Comparison of ENCODE assay signal across 15 cellular contexts in the genomic region with DNA sequence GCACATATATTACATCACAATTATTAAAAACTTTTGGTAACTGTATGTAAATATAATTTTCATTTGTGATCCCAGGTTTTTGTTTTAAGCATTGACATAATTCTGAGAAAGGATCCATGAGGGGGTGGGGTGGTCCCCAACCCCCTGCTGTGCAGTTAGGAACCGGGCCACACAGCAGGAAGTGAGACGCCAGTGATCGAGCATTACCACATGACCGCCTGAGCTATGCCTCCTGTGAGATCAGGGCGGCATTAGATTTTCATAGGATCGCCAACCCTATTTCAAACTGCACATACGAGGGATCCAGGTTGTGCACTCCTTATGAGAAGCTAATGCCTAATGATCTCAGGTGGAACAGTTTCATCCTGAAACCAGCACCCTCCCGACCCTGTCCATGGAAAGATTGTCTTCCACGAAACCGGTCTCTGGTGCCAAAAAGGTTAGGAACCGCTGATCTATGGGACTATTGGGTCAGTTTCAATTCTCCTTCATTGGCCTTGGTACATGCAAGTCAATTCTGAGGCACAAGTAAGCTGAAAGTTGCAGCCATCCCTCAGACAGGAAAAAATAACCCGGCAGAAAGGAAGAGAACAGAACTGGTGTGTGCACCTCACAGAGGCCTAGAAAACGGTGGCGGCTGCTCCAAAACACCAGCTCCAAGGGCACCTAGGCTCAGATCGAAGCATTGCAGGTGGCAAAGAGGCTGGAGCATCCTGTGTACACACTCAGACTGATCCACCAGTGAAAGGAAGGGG. TPM values are rescaled to one million over a fixed set of nuclear protein-coding genes. Genes with fewer than 3 reads are reported as not detected.
DNase-seq lines count a peak whose midpoint lies in the region; ATAC-seq, FAIRE-seq and TF ChIP-seq lines count a peak whose summit lies in the region.
"Had no signal": no experiment of that assay in that cellular context is flagged by ENCODE, and none has a peak within 500 bp of the region (broad histone marks: within the 10 kb centered on the region; RNA-seq: fewer than 3 reads in every experiment).

No MANE protein-coding gene starts in this region.

- H3K4me3 Mint-ChIP-seq in CD8-positive, alpha-beta T cell = peak overlapping the region; percentile 74
- H3K4me3 Mint-ChIP-seq in activated CD8-positive, alpha-beta T cell treated with anti-CD3 and anti-CD28 coated beads for 36 hours = peak overlapping the region; percentile 81
- H3K4me3 Mint-ChIP-seq in Caco-2 (ENCODE audit: unreplicated experiment) = no peak overlapping the region
- H3K4me3 Mint-ChIP-seq: nephron progenitor cell had no signal

- no peaks in the 10 kb centered on the region for H4K20me1 ChIP-seq in BLaER1 treated with 17β-estradiol and CSF1 and Interleukin-3, amounts not matched to agents 10 nM and 100 nM

- peaks cover 0 to 34% (median 20%) of the 10 kb centered on the region in 11 experiments; a peak in 12 of 22 replicates for H3K9me3 ChIP-seq in BLaER1 treated with 17β-estradiol and CSF1 and Interleukin-3, amounts not matched to agents 10 nM and 100 nM (replicated peaks in 1 of 11)
- H3K9me3 ChIP-seq in CD8-positive, alpha-beta T cell (ENCODE audit: low read length) = no peaks in the 10 kb centered on the region
- H3K9me3 ChIP-seq in mucosa of rectum (ENCODE audit: control insufficient read depth in 2 of 2, low read length in 2 of 2) (no peaks in the 10 kb centered on the region), Caco-2 (no peaks in the 10 kb centered on the region)
- H3K9me3 ChIP-seq: right atrium auricular region had no signal

- intact Hi-C loops in CD8-positive, alpha-beta T cell (cut with DNase I, micrococcal nuclease) = no loop called here
- intact Hi-C loops in activated CD8-positive, alpha-beta T cell treated with anti-CD3 and anti-CD28 coated beads for 36 hours (cut with micrococcal nuclease) = no loop called here
- intact Hi-C loops in Caco-2 (cut with micrococcal nuclease; ENCODE audit: unreplicated experiment) = no loop called here

- no peak overlapping the region for H3K4me3 ChIP-seq in BLaER1 treated with 17β-estradiol and CSF1 and Interleukin-3, amounts not matched to agents 10 nM and 100 nM
- H3K4me3 ChIP-seq in CD8-positive, alpha-beta T cell (ENCODE audit: low read depth, low read length) = peak overlapping the region; percentile 38
- no peak overlapping the region for H3K4me3 ChIP-seq in mucosa of rectum (ENCODE audit: low read length in 2 of 2)
- H3K4me3 ChIP-seq in Caco-2 (ENCODE audit: low read depth, low read length) = no peak overlapping the region
- H3K4me3 ChIP-seq: right atrium auricular region had no signal

- H3K9ac ChIP-seq in BLaER1 treated with 17β-estradiol and CSF1 and Interleukin-3, amounts not matched to agents 10 nM and 100 nM = no peak overlapping the region
- H3K9ac ChIP-seq in mucosa of rectum (ENCODE audit: low read depth in 1 of 2, low read length in 2 of 2) = no peak overlapping the region

- peaks cover 52% of the 10 kb centered on the region for H3K4me1 Mint-ChIP-seq in CD8-positive, alpha-beta T cell (ENCODE audit: low read depth)
- H3K4me1 Mint-ChIP-seq in activated CD8-positive, alpha-beta T cell treated with anti-CD3 and anti-CD28 coated beads for 36 hours (ENCODE audit: low read depth) = peaks cover 38% of the 10 kb centered on the region
- no peaks in the 10 kb centered on the region for H3K4me1 Mint-ChIP-seq in Caco-2 (ENCODE audit: low read depth, unreplicated experiment)

- H3K27ac ChIP-seq in BLaER1 treated with 17β-estradiol and CSF1 and Interleukin-3, amounts not matched to agents 10 nM and 100 nM = peak overlapping the region in 2 of 11 experiments; percentile 13 to 23; a peak in 2 of 22 replicates
- peak overlapping the region; percentile 59 for H3K27ac ChIP-seq in CD8-positive, alpha-beta T cell (ENCODE audit: low read depth, low read length)
- H3K27ac ChIP-seq in mucosa of rectum (ENCODE audit: low read depth in 2 of 2, low read length in 2 of 2) = peak overlapping the region; percentile 14 to 52
- H3K27ac ChIP-seq: C4-2B, right atrium auricular region had no signal

- no peak for TF ChIP-seq CTCF in CD8-positive, alpha-beta T cell (IDR thresholded peaks at IDR 0.05)
- TF ChIP-seq CTCF in activated CD8-positive, alpha-beta T cell treated with anti-CD3 and anti-CD28 coated beads for 36 hours (IDR thresholded peaks at IDR 0.05) = no peak
- TF ChIP-seq CTCF in D721Med (IDR thresholded peaks at IDR 0.05; ENCODE audit: insufficient read depth, missing control alignments) (no peak), Caco-2 (IDR thresholded peaks at IDR 0.05; ENCODE audit: insufficient read depth in 1 of 2, low read depth in 1 of 2, low read length in 1 of 2, severe bottlenecking in 1 of 2, unreplicated experiment in 1 of 2) (no peak)

- DNase-seq in CD8-positive, alpha-beta T cell = peak in 1 of 7 experiments; percentile 49
- peak; percentile 61 for DNase-seq in activated CD8-positive, alpha-beta T cell treated with anti-CD3 and anti-CD28 coated beads for 36 hours
- no peak for DNase-seq in D721Med (ENCODE audit: insufficient read length, low spot score)
- no peak for DNase-seq in Caco-2
- DNase-seq in 8988T = no peak
- DNase-seq: aorta, GDM1, NCI-H1092, nephron progenitor cell had no signal

- FAIRE-seq in D721Med (lab: Jason Lieb, UNC) = no peak
- FAIRE-seq: HTR-8/SVneo had no signal

- no peaks in the 10 kb centered on the region for H3K27me3 Mint-ChIP-seq in CD8-positive, alpha-beta T cell (ENCODE audit: low read depth)
- H3K27me3 Mint-ChIP-seq in activated CD8-positive, alpha-beta T cell treated with anti-CD3 and anti-CD28 coated beads for 36 hours = no peaks in the 10 kb centered on the region
- no peaks in the 10 kb centered on the region for H3K27me3 Mint-ChIP-seq in Caco-2 (ENCODE audit: insufficient read depth, unreplicated experiment)

- H3K9me3 Mint-ChIP-seq in CD8-positive, alpha-beta T cell = no peaks in the 10 kb centered on the region
- H3K9me3 Mint-ChIP-seq in activated CD8-positive, alpha-beta T cell treated with anti-CD3 and anti-CD28 coated beads for 36 hours = no peaks in the 10 kb centered on the region
- H3K9me3 Mint-ChIP-seq in Caco-2 (ENCODE audit: unreplicated experiment) = no peaks in the 10 kb centered on the region

- peak; percentile 50 for ATAC-seq in CD8-positive, alpha-beta T cell
- peak; percentile 63 for ATAC-seq in activated CD8-positive, alpha-beta T cell treated with anti-CD3 and anti-CD28 coated beads for 36 hours
- no peak for ATAC-seq in HG02973 (IDR thresholded peaks at IDR 0.05; ENCODE audit: unreplicated experiment)

- peaks cover 33 to 55% (median 47%) of the 10 kb centered on the region in 10 experiments for H3K4me1 ChIP-seq in BLaER1 treated with 17β-estradiol and CSF1 and Interleukin-3, amounts not matched to agents 10 nM and 100 nM
- H3K4me1 ChIP-seq in CD8-positive, alpha-beta T cell (ENCODE audit: insufficient read depth, low read length) = peaks cover 43% of the 10 kb centered on the region
- H3K4me1 ChIP-seq in mucosa of rectum (ENCODE audit: control insufficient read depth in 2 of 2, insufficient read depth in 2 of 2, low read length in 2 of 2) (peaks cover 0 to 10% of the 10 kb centered on the region in 2 donors), Caco-2 (peaks cover 4% of the 10 kb centered on the region; the same call in 1 of the 2 replicates)

- POLR2A ChIA-PET in CD8-positive, alpha-beta T cell (lab: Charles Lee) = interaction anchor here (1.0 to 15.2 kb wide), 5 partner anchors 10 to 509 kb away, joined by 3 to 559 read pairs (median 27); no protein-coding TSS in a partner anchor
- POLR2A ChIA-PET in activated CD8-positive, alpha-beta T cell treated with anti-CD3 and anti-CD28 coated beads for 36 hours (lab: Charles Lee) = interaction anchor here (0.6 to 13.8 kb wide), 6 partner anchors 10 to 124 kb away, joined by 3 to 621 read pairs (median 6); no protein-coding TSS in a partner anchor
- POLR2A ChIA-PET in Caco-2 (lab: Charles Lee) = no interaction called here

- H3K27ac Mint-ChIP-seq in CD8-positive, alpha-beta T cell = peak overlapping the region; percentile 94
- H3K27ac Mint-ChIP-seq in activated CD8-positive, alpha-beta T cell treated with anti-CD3 and anti-CD28 coated beads for 36 hours = peak overlapping the region; percentile 97
- H3K27ac Mint-ChIP-seq in Caco-2 (ENCODE audit: unreplicated experiment) = no peak overlapping the region
- H3K27ac Mint-ChIP-seq: nephron progenitor cell had no signal

- BruUV-seq in Caco-2 (replicated peaks; lab: Mats Ljungman, UMichigan) = no TSS peak

- H3K36me3 ChIP-seq in BLaER1 treated with 17β-estradiol and CSF1 and Interleukin-3, amounts not matched to agents 10 nM and 100 nM = no peaks in the 10 kb centered on the region
- no peaks in the 10 kb centered on the region for H3K36me3 ChIP-seq in CD8-positive, alpha-beta T cell (ENCODE audit: insufficient read depth, low read length)
- H3K36me3 ChIP-seq in mucosa of rectum (ENCODE audit: control insufficient read depth in 2 of 2, insufficient read depth in 2 of 2, low read length in 2 of 2) (no peaks in the 10 kb centered on the region), Caco-2 (ENCODE audit: control insufficient read depth, insufficient read depth, low read length) (no peaks in the 10 kb centered on the region)
- H3K36me3 ChIP-seq: right atrium auricular region had no signal

- peak overlapping the region; percentile 4 to 83 (median 43); a peak in 21 of 22 replicates for H3K4me2 ChIP-seq in BLaER1 treated with 17β-estradiol and CSF1 and Interleukin-3, amounts not matched to agents 10 nM and 100 nM

- CTCF ChIA-PET in CD8-positive, alpha-beta T cell (lab: Charles Lee) = interaction anchor here (0.6 to 10.0 kb wide), 8 partner anchors 11 to 124 kb away, joined by 3 to 71 read pairs (median 4); no protein-coding TSS in a partner anchor
- CTCF ChIA-PET in activated CD8-positive, alpha-beta T cell treated with anti-CD3 and anti-CD28 coated beads for 36 hours (lab: Charles Lee) = interaction anchor here (1.0 to 15.5 kb wide), 5 partner anchors 10 to 520 kb away, joined by 3 to 150 read pairs (median 4); no protein-coding TSS in a partner anchor
- CTCF ChIA-PET in Caco-2 (lab: Charles Lee) = no interaction called here

- H3K36me3 Mint-ChIP-seq in CD8-positive, alpha-beta T cell = peaks cover 8% of the 10 kb centered on the region
- peaks cover 15% of the 10 kb centered on the region for H3K36me3 Mint-ChIP-seq in activated CD8-positive, alpha-beta T cell treated with anti-CD3 and anti-CD28 coated beads for 36 hours (ENCODE audit: low read depth)
- no peaks in the 10 kb centered on the region for H3K36me3 Mint-ChIP-seq in Caco-2 (ENCODE audit: insufficient read depth, unreplicated experiment)

- H3K27me3 ChIP-seq in BLaER1 treated with 17β-estradiol and CSF1 and Interleukin-3, amounts not matched to agents 10 nM and 100 nM = peaks cover 0 to 18% (median 0%) of the 10 kb centered on the region in 11 experiments; a peak in 6 of 22 replicates
- H3K27me3 ChIP-seq in CD8-positive, alpha-beta T cell (ENCODE audit: insufficient read depth, low read length) = no peaks in the 10 kb centered on the region
- H3K27me3 ChIP-seq in mucosa of rectum (ENCODE audit: control insufficient read depth in 2 of 2, insufficient read depth in 2 of 2, low read length in 2 of 2) (peaks cover 0 to 4% of the 10 kb centered on the region in 2 donors), Caco-2 (replicated peaks; ENCODE audit: control insufficient read depth, insufficient read depth, low read length) (no peaks in the 10 kb centered on the region)
- H3K27me3 ChIP-seq: right atrium auricular region had no signal

RNA-seq across cellular contexts. Expression of a gene that starts 7.0 kb away (rescaled TPM):
- 1,000 to 10,000 TPM; 2,374 to 2,465 TPM for total RNA-seq in CD8-positive, alpha-beta T cell
- total RNA-seq in activated CD8-positive, alpha-beta T cell treated with anti-CD3 and anti-CD28 coated beads for 36 hours = 1,000 to 10,000 TPM; 5,169 to 5,393 TPM
- total RNA-seq in Caco-2 (2022) = 1,007 and 1,095 TPM in 2 replicates
